Comparison of ENCODE assay signal across 8 cellular contexts in the genomic region with DNA sequence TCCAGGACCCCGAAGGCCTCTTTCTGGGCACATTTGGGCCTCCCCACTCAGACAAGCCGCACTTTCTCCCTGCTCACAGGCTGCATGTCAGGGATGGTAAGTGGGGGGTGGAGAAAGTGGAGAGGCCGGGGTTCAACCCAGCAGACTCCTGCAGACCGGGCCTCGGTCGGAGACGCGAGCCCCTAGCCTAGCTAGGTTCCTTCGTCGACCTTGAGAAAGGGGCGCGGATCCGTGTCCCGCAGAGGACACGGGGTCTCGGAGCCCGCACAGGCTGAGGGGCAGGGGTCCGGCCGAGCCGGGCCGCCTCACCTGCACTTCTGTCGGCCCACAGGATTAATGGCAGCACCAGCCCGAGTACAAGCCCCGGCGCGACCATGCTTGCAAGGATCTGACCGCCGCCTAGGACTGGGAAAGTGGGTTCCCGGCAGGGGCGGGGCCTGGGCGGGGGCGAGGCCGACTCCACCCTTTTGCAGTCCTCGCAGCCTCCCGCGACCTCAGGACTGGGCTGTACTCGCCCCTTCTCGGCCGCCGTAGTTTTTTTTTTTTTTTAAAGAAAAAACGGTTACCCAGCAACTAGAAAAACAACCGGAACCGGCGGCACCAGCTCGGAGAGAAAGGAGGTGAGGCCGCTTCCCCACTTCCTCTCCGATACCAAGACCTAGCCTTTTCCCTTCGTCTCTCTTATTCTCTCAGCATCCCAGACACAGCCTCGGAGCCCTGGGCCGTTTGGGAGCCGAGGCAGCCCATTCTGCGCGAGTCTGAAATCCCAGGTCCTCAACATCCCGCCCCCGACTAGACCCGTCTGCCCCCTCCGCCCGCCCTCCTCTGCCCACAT. TPM values are rescaled to one million over a fixed set of nuclear protein-coding genes. Genes with fewer than 3 reads are reported as not detected.
DNase-seq lines count a peak whose midpoint lies in the region; ATAC-seq, FAIRE-seq and TF ChIP-seq lines count a peak whose summit lies in the region.

A gene with protein sequence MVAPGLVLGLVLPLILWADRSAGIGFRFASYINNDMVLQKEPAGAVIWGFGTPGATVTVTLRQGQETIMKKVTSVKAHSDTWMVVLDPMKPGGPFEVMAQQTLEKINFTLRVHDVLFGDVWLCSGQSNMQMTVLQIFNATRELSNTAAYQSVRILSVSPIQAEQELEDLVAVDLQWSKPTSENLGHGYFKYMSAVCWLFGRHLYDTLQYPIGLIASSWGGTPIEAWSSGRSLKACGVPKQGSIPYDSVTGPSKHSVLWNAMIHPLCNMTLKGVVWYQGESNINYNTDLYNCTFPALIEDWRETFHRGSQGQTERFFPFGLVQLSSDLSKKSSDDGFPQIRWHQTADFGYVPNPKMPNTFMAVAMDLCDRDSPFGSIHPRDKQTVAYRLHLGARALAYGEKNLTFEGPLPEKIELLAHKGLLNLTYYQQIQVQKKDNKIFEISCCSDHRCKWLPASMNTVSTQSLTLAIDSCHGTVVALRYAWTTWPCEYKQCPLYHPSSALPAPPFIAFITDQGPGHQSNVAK (minus strand): TSS at position 407 of the 835 bp plus-strand sequence. CDS start 31 bp downstream, at position 376.
A gene (plus strand): TSS at position 572 of the 835 bp plus-strand sequence. CDS start 1,361 bp downstream, outside the sequence.

- H3K4me3 ChIP-seq in cardiac muscle cell (peak within 1 kb of the TSS; percentile 70), pancreas (peak within 1 kb of the TSS; percentile 21 to 69 (median 60)), tibial artery (peak within 1 kb of the TSS; percentile 78 to 90)

- DNase-seq in NCI-H1092 treated with DMSO at 0.1 percent for 48 hours (lab: John Stamatoyannopoulos, UW) (peak; percentile 95), SW480 (ENCODE audit: low spot score) (peak; percentile 89), cardiac muscle cell (ENCODE audit: low read depth in 1 of 2, low spot score in 1 of 2) (peak; percentile 94 to 98), pancreas (peak; percentile 95 to 97 (median 95)), tibial artery (peak; percentile 93 to 97)

- 0% methylated on average over 57 to 58 of the region's 58 CpGs for WGBS in adipose tissue, 3 donors
- 0 to 1% methylated on average over 56 to 58 of the region's 58 CpGs for WGBS in pancreas, 2 donors

- H3K27me3 ChIP-seq in cardiac muscle cell (peaks cover 33% of the 10 kb centered on the region), pancreas (no peaks in the 10 kb centered on the region), tibial artery (no peaks in the 10 kb centered on the region)

- TF ChIP-seq CTCF in cardiac muscle cell (IDR thresholded peaks at IDR 0.05; ENCODE audit: low read depth, low read length) (no peak), pancreas (IDR thresholded peaks at IDR 0.05) (no peak), tibial artery (IDR thresholded peaks at IDR 0.05) (no peak)

- H3K9me3 ChIP-seq in cardiac muscle cell (ENCODE audit: low read depth): no peaks in the 10 kb centered on the region
- no peaks in the 10 kb centered on the region for H3K9me3 ChIP-seq in pancreas
- H3K9me3 ChIP-seq in tibial artery: no peaks in the 10 kb centered on the region

- H3K4me1 ChIP-seq in cardiac muscle cell (ENCODE audit: low read depth): peaks cover 4% of the 10 kb centered on the region
- H3K4me1 ChIP-seq in pancreas: peaks cover 0 to 9% (median 7%) of the 10 kb centered on the region in 3 donors
- peaks cover 0 to 44% (median 23%) of the 10 kb centered on the region in 4 donors for H3K4me1 ChIP-seq in tibial artery

- FAIRE-seq in pancreas (lab: Jason Lieb, UNC): no peak

- peak; percentile 89 for ATAC-seq in HG02588 (IDR thresholded peaks at IDR 0.05; ENCODE audit: unreplicated experiment)
- peak; percentile 98 to 99 (median 98) for ATAC-seq in pancreas

- H3K36me3 ChIP-seq in cardiac muscle cell (no peaks in the 10 kb centered on the region), pancreas (no peaks in the 10 kb centered on the region), tibial artery (no peaks in the 10 kb centered on the region)

- intact Hi-C loops in pancreas (cut with DNase I) (loop anchor here in 1 of 3 donors (10.0 kb wide), 1 partner anchor 71 kb away; no protein-coding TSS in a partner anchor), tibial artery (cut with DNase I; ENCODE audit: low total_unique reads) (no loop called here)

- H3K27ac ChIP-seq in adipose tissue (ENCODE audit: low read depth, low read length): peak within 1 kb of the TSS; percentile 86
- H3K27ac ChIP-seq in cardiac muscle cell: no peak within 1 kb of the TSS
- peak within 1 kb of the TSS; percentile 41 to 69 (median 55) for H3K27ac ChIP-seq in pancreas
- peak within 1 kb of the TSS; percentile 93 for H3K27ac ChIP-seq in tibial artery

- TF ChIP-seq POLR2A in GM10847 (IDR thresholded peaks at IDR 0.05; ENCODE audit: extremely low read depth, insufficient read length): peak; percentile 61

RNA-seq across cellular contexts. Expression of the first gene that starts in this region (rescaled TPM):
- polyA plus RNA-seq in adipose tissue (10 to 100 TPM in 2 of 3 donors, 1 to 10 TPM in 1; 7.1 to 13.8 (median 11.0) TPM), cardiac muscle cell (5.7 and 13.2 TPM in 2 replicates), pancreas (10 to 100 TPM; 10.3 to 12.1 TPM)
- total RNA-seq in cardiac muscle cell (7.9 and 8.3 TPM in 2 replicates), pancreas (10 to 100 TPM in 5 of 6 donors, 1 to 10 TPM in 1; 9.6 to 29.8 (median 18.0) TPM)

RNA-seq across cellular contexts. Expression of the second gene that starts in this region (rescaled TPM):
- polyA plus RNA-seq in adipose tissue (1 to 10 TPM; 2.3 to 5.5 (median 2.8) TPM), cardiac muscle cell (13.2 and 14.3 TPM in 2 replicates), pancreas (1 to 10 TPM; 6.0 to 7.3 TPM)
- total RNA-seq in cardiac muscle cell (5.3 and 9.3 TPM in 2 replicates), pancreas (1 to 10 TPM; 1.2 to 2.9 (median 2.1) TPM)
